Comparison of ENCODE assay signal across 8 cellular contexts in the genomic region with DNA sequence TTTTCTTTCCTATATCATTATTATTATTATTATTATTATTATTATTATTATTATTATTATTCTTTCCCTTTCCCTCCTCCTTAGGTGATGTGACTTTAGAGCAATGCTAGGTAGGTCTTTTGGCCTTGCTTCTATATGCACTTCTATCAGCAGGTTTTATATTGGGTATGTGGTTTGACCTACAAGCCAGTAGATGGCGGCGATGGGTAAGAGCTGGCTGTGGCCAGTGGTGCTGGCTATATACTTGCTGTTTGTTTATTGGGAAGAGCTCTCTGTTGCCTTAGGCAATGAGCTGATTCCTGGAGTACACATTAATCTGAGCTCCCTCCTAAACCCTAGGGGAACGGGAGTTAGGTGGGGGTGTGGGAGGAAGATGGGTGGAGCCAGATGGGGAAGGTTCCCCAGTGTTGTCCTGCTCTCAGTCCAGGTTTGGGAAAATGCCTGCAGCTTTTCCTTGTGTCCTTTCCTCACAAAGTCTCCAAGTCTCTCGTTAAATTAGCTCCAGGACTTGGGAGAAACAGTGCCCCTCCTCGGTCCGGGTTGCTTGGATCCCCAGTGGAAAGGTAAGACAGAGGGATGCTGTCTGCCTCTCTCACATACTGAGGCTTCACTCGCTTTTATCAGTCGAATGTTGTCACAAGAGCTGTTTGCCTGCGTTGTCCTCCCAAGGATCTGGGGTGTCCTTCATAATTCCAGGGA.
DNase-seq lines count a peak whose midpoint lies in the region; ATAC-seq lines count a peak whose summit lies in the region.
"Not testable (repeated sequence)": the region's sequence is repeated elsewhere in the genome, so short reads cannot be mapped to it uniquely, and the experiment has no call there.

No MANE protein-coding gene starts in this region.

- H3K27ac Mint-ChIP-seq in memory B cell; stimulated activated memory B cell treated with anti-CD40 and anti-IgM and Interleukin-4, amounts not matched to agents 10 μg/mL and 1 μg/mL and 100 μg/mL, for 72 hours: not testable (repeated sequence)

- H3K36me3 Mint-ChIP-seq in memory B cell; stimulated activated memory B cell treated with anti-CD40 and anti-IgM and Interleukin-4, amounts not matched to agents 10 μg/mL and 1 μg/mL and 100 μg/mL, for 72 hours: not testable (repeated sequence)

- not testable (repeated sequence) for H3K4me1 Mint-ChIP-seq in memory B cell; stimulated activated memory B cell treated with anti-CD40 and anti-IgM and Interleukin-4, amounts not matched to agents 10 μg/mL and 1 μg/mL and 100 μg/mL, for 72 hours

- not testable (repeated sequence) for H3K9me3 Mint-ChIP-seq in memory B cell; stimulated activated memory B cell treated with anti-CD40 and anti-IgM and Interleukin-4, amounts not matched to agents 10 μg/mL and 1 μg/mL and 100 μg/mL, for 72 hours

- DNase-seq in EH (ENCODE audit: low read depth) (peak; percentile 66), NCI-H748 (lab: John Stamatoyannopoulos, UW; ENCODE audit: unreplicated experiment) (peak; percentile 21), epithelial cell of prostate (ENCODE audit: low read depth, low spot score) (peak; percentile 39)
- DNase-seq in activated CD4-positive, alpha-beta T cell treated with anti-CD3 and anti-CD28 coated beads, Interleukin-2, amount 50 U/mL, for 48 hours = peak; percentile 0 to 7
- DNase-seq in memory B cell (ENCODE audit: low spot score in 2 of 2) = not testable (repeated sequence)

- not testable (repeated sequence) for H3K27me3 Mint-ChIP-seq in memory B cell; stimulated activated memory B cell treated with anti-CD40 and anti-IgM and Interleukin-4, amounts not matched to agents 10 μg/mL and 1 μg/mL and 100 μg/mL, for 72 hours

- ATAC-seq in GM21526 (IDR thresholded peaks at IDR 0.05; ENCODE audit: low FRiP score, unreplicated experiment) (peak; percentile 66), HG03575 (IDR thresholded peaks at IDR 0.05; ENCODE audit: extremely low read depth, insufficient number of reproducible peaks, low FRiP score, unreplicated experiment) (peak; percentile 44), memory B cell (ENCODE audit: low read depth) (peak; percentile 72)
- ATAC-seq in stimulated activated memory B cell treated with anti-CD40 and anti-IgM and Interleukin-4, amounts not matched to agents 10 μg/mL and 1 μg/mL and 100 μg/mL, for 72 hours = peak; percentile 67

- H3K4me3 Mint-ChIP-seq in memory B cell; stimulated activated memory B cell treated with anti-CD40 and anti-IgM and Interleukin-4, amounts not matched to agents 10 μg/mL and 1 μg/mL and 100 μg/mL, for 72 hours: not testable (repeated sequence)

- not testable (repeated sequence) for H3K27ac ChIP-seq in epithelial cell of prostate
